In genomic region chrX:44890247-44890646, GRCh38 we compare ENCODE assay signal across 1 cellular context.
TF ChIP-seq lines count a peak whose summit lies in the region.

No MANE protein-coding gene starts in this region.

TF ChIP-seq in K562, 482 proteins besides CTCF, POLR2A, EP300 and RAD21:
- no peak for TF ChIP-seq BDP1 (IDR thresholded peaks at IDR 0.05; ENCODE audit: insufficient read depth, insufficient read length)
- TF ChIP-seq BRD9 (IDR thresholded peaks at IDR 0.05; ENCODE audit: low read depth, partially characterized antibody), result no peak
- peak; percentile 84 for TF ChIP-seq RBM25 (IDR thresholded peaks at IDR 0.05; ENCODE audit: low read depth, low read length, severe bottlenecking)
